Comparison of ENCODE assay signal across 9 cellular contexts in genomic region chr15:22941179-22941578, GRCh38.
"Had no signal": no experiment of that assay in that cellular context is flagged by ENCODE, and none has a peak within 500 bp of the region (broad histone marks: within the 10 kb centered on the region; RNA-seq: fewer than 3 reads in every experiment).

No MANE protein-coding gene starts in this region.

- H3K9me3 ChIP-seq: HAP-1 had no signal

- DNase-seq: GM23248, GOT3, HFFc6, IMR-90 had no signal

- H3K4me3 Mint-ChIP-seq: HFFc6 had no signal

- FAIRE-seq: HepG2, K562 had no signal

- H3K27ac Mint-ChIP-seq: HFFc6 had no signal

- H3K9me3 Mint-ChIP-seq: HFFc6 had no signal

- H3K4me3 ChIP-seq: GM23248, HAP-1, K562 had no signal

- ATAC-seq: HCT116, HepG2, K562 had no signal

- H3K27ac ChIP-seq: GM23248, HL-60 had no signal
